Comparison of ENCODE assay signal across 10 cellular contexts in the genomic region with DNA sequence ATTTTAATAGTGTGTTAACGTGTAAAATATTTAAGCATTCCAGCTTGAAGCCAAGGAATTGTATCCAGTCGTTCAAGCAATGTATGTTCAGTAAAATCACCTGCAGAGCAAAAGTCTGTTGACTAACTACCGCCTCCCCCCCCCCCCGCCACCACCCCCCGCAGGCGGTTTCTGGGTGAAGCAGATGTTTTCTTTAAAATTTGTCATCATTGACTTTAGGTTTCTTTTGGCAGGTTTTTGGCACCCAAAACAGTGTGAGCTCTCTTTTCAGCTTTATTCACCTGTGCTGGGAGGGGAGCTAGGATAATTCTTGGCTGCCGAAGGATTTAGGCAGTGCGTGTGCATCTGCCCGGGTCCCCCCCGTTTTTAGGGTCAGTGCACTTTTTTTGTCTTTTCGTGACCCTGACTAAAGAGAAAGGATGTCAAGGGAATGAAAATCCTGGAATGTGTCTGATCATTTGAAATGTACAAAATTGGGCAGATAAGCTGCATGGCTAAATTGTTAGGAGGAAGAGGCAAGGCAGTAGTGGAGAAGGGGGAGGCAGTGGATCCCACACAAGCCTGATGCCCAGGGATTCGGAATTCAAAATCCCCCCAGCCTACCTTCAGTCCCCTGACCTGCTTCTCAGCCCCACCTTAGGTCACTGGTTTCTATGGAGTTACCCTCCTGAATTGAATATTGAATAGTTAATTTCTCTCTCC. TPM values are rescaled to one million over a fixed set of nuclear protein-coding genes. Genes with fewer than 3 reads are reported as not detected.
DNase-seq lines count a peak whose midpoint lies in the region; ATAC-seq, FAIRE-seq and TF ChIP-seq lines count a peak whose summit lies in the region.
"Had no signal": no experiment of that assay in that cellular context is flagged by ENCODE, and none has a peak within 500 bp of the region (broad histone marks: within the 10 kb centered on the region; RNA-seq: fewer than 3 reads in every experiment).

No MANE protein-coding gene starts in this region.

- no peak overlapping the region for H3K4me2 ChIP-seq in K562 (ENCODE audit: insufficient read depth, low read length)

- WGBS in K562 (ENCODE audit: insufficient coverage, low coverage, missing lambda C conversion rate): 4% methylated on average over 12 of the region's 12 CpGs
- WGBS in testis, 2 donors: 12 to 20% methylated on average over 11 to 12 of the region's 12 CpGs

- H3K9me1 ChIP-seq in K562 (ENCODE audit: control insufficient read depth, insufficient read depth, low read length): no peaks in the 10 kb centered on the region

- TF ChIP-seq POLR2A in K562 (conservative IDR thresholded peaks at IDR 0.05): no peak
- no peak for TF ChIP-seq POLR2A in testis (IDR thresholded peaks at IDR 0.05)

- peaks cover 0 to 10% of the 10 kb centered on the region in 2 experiments; a peak in 2 of 5 replicates for H3K4me1 ChIP-seq in K562 (replicated peaks in 1 of 2; ENCODE audit: control insufficient read depth in 2 of 2, insufficient read depth in 2 of 2, low read length in 2 of 2)
- H3K4me1 ChIP-seq in left lung: peaks cover 0 to 52% of the 10 kb centered on the region in 2 donors
- peaks cover 4% of the 10 kb centered on the region for H3K4me1 ChIP-seq in testis

- H3K4me3 ChIP-seq in K562: no peak overlapping the region
- peak overlapping the region; percentile 30 to 48 for H3K4me3 ChIP-seq in left lung
- H3K4me3 ChIP-seq in testis: peak overlapping the region; percentile 29 to 63

- H3K9ac ChIP-seq in K562 (ENCODE audit: insufficient read depth in 1 of 2, low read depth in 2 of 2, low read length in 2 of 2): no peak overlapping the region

- FAIRE-seq in K562 (lab: Jason Lieb, UNC): peak; percentile 15

- no TSS peak for BruUV-seq in K562 (replicated peaks; lab: Mats Ljungman, UMichigan)

- TF ChIP-seq CTCF in K562 (IDR thresholded peaks at IDR 0.05 in 2 of 3, conservative IDR thresholded peaks at IDR 0.05 in 1 of 3; ENCODE audit: insufficient read depth in 2 of 3, low read depth in 1 of 3, low read length in 3 of 3): no peak
- TF ChIP-seq CTCF in left lung (IDR thresholded peaks at IDR 0.05): no peak
- no peak for TF ChIP-seq CTCF in testis (IDR thresholded peaks at IDR 0.05)

- TF ChIP-seq RAD21 in K562 (CRISPR knock-in tag; conservative IDR thresholded peaks at IDR 0.05 in 1 of 2, IDR thresholded peaks at IDR 0.05 in 1 of 2): no peak

- H3K79me2 ChIP-seq in K562 (ENCODE audit: control insufficient read depth, insufficient read depth, low read length): no peaks in the 10 kb centered on the region

- intact Hi-C loops in K562 (cut with micrococcal nuclease): loop anchor here (2.0 kb wide), 1 partner anchor 314 kb away; no protein-coding TSS in a partner anchor
- intact Hi-C loops in left lung (cut with DNase I): loop anchor here (5.0 to 10.0 kb wide), 2 partner anchors 294 to 311 kb away; no protein-coding TSS in a partner anchor
- intact Hi-C loops in testis (cut with DNase I; ENCODE audit: low total_unique reads): no loop called here

- TF ChIP-seq EP300 in K562 (IDR thresholded peaks at IDR 0.05; ENCODE audit: low read length): no peak

- H2AFZ ChIP-seq in K562 (ENCODE audit: low read depth, low read length): no peak overlapping the region

- DNase-seq in HT-29 (ENCODE audit: low spot score) (peak; percentile 44), K562 (ENCODE audit: extremely low read depth in 1 of 4, low spot score in 3 of 4) (no peak), left lung (no peak), testis (no peak), Ammon's horn (ENCODE audit: low spot score) (no peak), RKO (ENCODE audit: low spot score) (no peak), NCI-H146 (lab: John Stamatoyannopoulos, UW) (no peak)
- DNase-seq: activated gamma-delta T cell treated with Interleukin-2 at 50 U/mL for 16 hours; MM.1S; stimulated activated CD4-positive, alpha-beta T cell treated with anti-CD3 and anti-CD28 coated beads, Interleukin-15, amount 100 ng/mL, for 24 hours had no signal

- H3K27me3 ChIP-seq in K562 (ENCODE audit: control insufficient read depth in 2 of 2, insufficient read depth in 2 of 2, low read length in 2 of 2) (peaks cover 27 to 42% of the 10 kb centered on the region in 2 experiments), left lung (peaks cover 0 to 23% of the 10 kb centered on the region in 2 donors), testis (no peaks in the 10 kb centered on the region)

- POLR2A ChIA-PET in K562 (lab: Yijun Ruan, JAX): no interaction called here

- CTCF ChIA-PET in K562 (lab: Yijun Ruan, JAX; ENCODE audit: low intra/inter-chr PET ratio): interaction anchor here (1.4 kb wide), 1 partner anchor 635 kb away, joined by 3 read pairs; no protein-coding TSS in a partner anchor

- no peak overlapping the region for H3K27ac ChIP-seq in K562 (ENCODE audit: extremely low read depth, low read depth, low read length)
- peak overlapping the region; percentile 66 to 81 for H3K27ac ChIP-seq in left lung
- peak overlapping the region; percentile 41 to 51 for H3K27ac ChIP-seq in testis

- no peaks in the 10 kb centered on the region for H3K36me3 ChIP-seq in K562 (ENCODE audit: control insufficient read depth, insufficient read depth, low read length)
- peaks cover 0 to 19% of the 10 kb centered on the region in 2 donors for H3K36me3 ChIP-seq in left lung
- H3K36me3 ChIP-seq in testis (ENCODE audit: low read depth, missing control alignments): no peaks in the 10 kb centered on the region

- H3K9me3 ChIP-seq in K562 (replicated peaks; ENCODE audit: control insufficient read depth, insufficient read depth, low read depth, low read length) (no peaks in the 10 kb centered on the region), left lung (no peaks in the 10 kb centered on the region), testis (no peaks in the 10 kb centered on the region)

- in situ Hi-C loops in K562 (cut with MboI): loop anchor here (5.0 kb wide), 1 partner anchor 639 kb away; no protein-coding TSS in a partner anchor

- H4K20me1 ChIP-seq in K562 (replicated peaks; ENCODE audit: control insufficient read depth, insufficient read depth, low read length): no peaks in the 10 kb centered on the region

- ATAC-seq in K562: no peak
- ATAC-seq in left lung: no peak

TF ChIP-seq in K562, 482 proteins besides CTCF, POLR2A, EP300 and RAD21 (continues in another document):
- TF ChIP-seq, protein P1, sequence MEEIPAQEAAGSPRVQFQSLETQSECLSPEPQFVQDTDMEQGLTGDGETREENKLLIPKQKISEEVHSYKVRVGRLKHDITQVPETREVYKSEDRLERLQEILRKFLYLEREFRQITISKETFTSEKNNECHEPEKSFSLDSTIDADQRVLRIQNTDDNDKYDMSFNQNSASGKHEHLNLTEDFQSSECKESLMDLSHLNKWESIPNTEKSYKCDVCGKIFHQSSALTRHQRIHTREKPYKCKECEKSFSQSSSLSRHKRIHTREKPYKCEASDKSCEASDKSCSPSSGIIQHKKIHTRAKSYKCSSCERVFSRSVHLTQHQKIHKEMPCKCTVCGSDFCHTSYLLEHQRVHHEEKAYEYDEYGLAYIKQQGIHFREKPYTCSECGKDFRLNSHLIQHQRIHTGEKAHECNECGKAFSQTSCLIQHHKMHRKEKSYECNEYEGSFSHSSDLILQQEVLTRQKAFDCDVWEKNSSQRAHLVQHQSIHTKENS (CRISPR knock-in tag; IDR thresholded peaks at IDR 0.05): no peak
- TF ChIP-seq U2AF2 (optimal IDR thresholded peaks at IDR 0.05; ENCODE audit: low read depth, low read length) (no peak), BACH1 (tag; IDR thresholded peaks at IDR 0.05) (no peak), GTF2A2 (tag; IDR thresholded peaks at IDR 0.05) (no peak), PPARD (CRISPR knock-in tag; IDR thresholded peaks at IDR 0.05) (no peak), SUPT5H (IDR thresholded peaks at IDR 0.05) (no peak)

RNA-seq across cellular contexts. Expression of a gene that starts 1.1 kb away (rescaled TPM):
- 37.0 and 43.2 TPM in 2 replicates for total RNA-seq in HT-29 (2014; rRNA removed; shearing (Covaris generic))
- total RNA-seq in K562 (2011; cell fraction: chromatin; rRNA removed; ENCODE audit: low replicate concordance): not detected in 2 replicates
- not detected in 2 replicates for total RNA-seq in K562 (2011; cell fraction: nucleolus; rRNA removed)
- not detected in 2 replicates for total RNA-seq in K562 (2011; cell fraction: nucleoplasm; rRNA removed)
- not detected in 2 replicates for total RNA-seq in K562 (2014; rRNA removed)
- total RNA-seq in K562 (2014; rRNA removed; fragmentation: Illumina TruSeq; extraction: Trizol): not detected in 2 replicates
- total RNA-seq in K562 (2015; rRNA removed; fragmentation: Illumina TruSeq; extraction: Trizol): 0.08 TPM in 1 of 2 replicates, not detected in the other
- not detected in 2 replicates for total RNA-seq in K562 (2021)
- polyA plus RNA-seq in K562 (2011; rRNA removed): 0.03 TPM in 1 of 2 replicates, not detected in the other
- 0.06 and 0.07 TPM in 2 replicates for polyA plus RNA-seq in K562 (2011; cell fraction: cytosol; rRNA removed)
- 0.10 and 0.25 TPM in 2 replicates for polyA plus RNA-seq in K562 (2011; cell fraction: nucleus; rRNA removed)
- polyA plus RNA-seq in K562 (2012): 0.05 and 0.10 TPM in 2 replicates
- 0.06 and 0.07 TPM in 2 replicates for polyA plus RNA-seq in K562 (2014; fragmentation: Illumina TruSeq; extraction: Trizol)
- not detected for polyA plus RNA-seq in K562 (2014; fragmentation: Nextera tagmentation; extraction: Ambion mirVana)
- polyA plus RNA-seq in K562 (2014; rRNA removed): 0.07 TPM in 1 of 2 replicates, not detected in the other
- polyA minus RNA-seq in K562 (2011; rRNA and poly(A)+ RNA removed): not detected in 2 replicates
- polyA minus RNA-seq in K562 (2011; cell fraction: cytosol; rRNA and poly(A)+ RNA removed): not detected in 2 replicates
- not detected in 2 replicates for polyA minus RNA-seq in K562 (2011; cell fraction: nucleus; rRNA and poly(A)+ RNA removed)
- 10 to 100 TPM; 21.7 to 23.2 TPM for total RNA-seq in left lung
- 10 to 100 TPM; 12.8 to 18.4 TPM for total RNA-seq in testis
- polyA plus RNA-seq in testis (ENCODE audit: insufficient read depth, low read depth, low replicate concordance): 6.4 TPM

Comparison
In these comparisons a context has a peak if more than half of its experiments do, and no peak if none do; other contexts are left out.
1. RNA of a gene that starts 1.1 kb away (total RNA-seq): 37.0 to 43.2 TPM in HT-29, 21.7 to 23.2 TPM in left lung and 12.8 to 18.4 TPM in testis; 0.08 TPM in K562; every median in the first group is over 10 times any median in the second.